In genomic region chr3:136503056-136503455, GRCh38 we compare ENCODE assay signal across 1 cellular context.
TF ChIP-seq lines count a peak whose summit lies in the region.

No MANE protein-coding gene starts in this region.

TF ChIP-seq in SK-N-SH, 30 proteins besides CTCF, POLR2A, EP300 and RAD21 (continued from another document):
- TF ChIP-seq USF2 (IDR thresholded peaks at IDR 0.05; ENCODE audit: borderline replicate concordance, low read depth, low read length): no peak
- no peak for TF ChIP-seq NFIC (IDR thresholded peaks at IDR 0.05; ENCODE audit: borderline replicate concordance)
- TF ChIP-seq TEAD4 (IDR thresholded peaks at IDR 0.05; ENCODE audit: borderline replicate concordance, insufficient read depth): no peak
- TF ChIP-seq NRF1 (IDR thresholded peaks at IDR 0.05; ENCODE audit: low read depth, low read length): no peak
- no peak for TF ChIP-seq POLR2AphosphoS5 (IDR thresholded peaks at IDR 0.05; ENCODE audit: low read depth, low read length)
- TF ChIP-seq MXI1 (IDR thresholded peaks at IDR 0.05; ENCODE audit: low read depth, low read length): no peak
- no peak for TF ChIP-seq EZH2phosphoT487 (IDR thresholded peaks at IDR 0.05; ENCODE audit: borderline replicate concordance, low read depth)
- TF ChIP-seq FOSL2 (IDR thresholded peaks at IDR 0.05; ENCODE audit: borderline replicate concordance, low read depth): no peak
- TF ChIP-seq CHD2 (IDR thresholded peaks at IDR 0.05; ENCODE audit: low read length, partially characterized antibody): no peak
- TF ChIP-seq REST (IDR thresholded peaks at IDR 0.05; ENCODE audit: low read depth, low read length): no peak
- no peak for TF ChIP-seq YY1 (IDR thresholded peaks at IDR 0.05; ENCODE audit: low read depth)
- TF ChIP-seq MAX (IDR thresholded peaks at IDR 0.05; ENCODE audit: low read depth): no peak
